7 cellular contexts compared by ENCODE assay signal in genomic region chr22:15775670-15776669, GRCh38.
A peak's percentile ranks its signal among the peaks of the same experiment; 100 is the strongest.
DNase-seq lines count a peak whose midpoint lies in the region; ATAC-seq, FAIRE-seq and TF ChIP-seq lines count a peak whose summit lies in the region.
"Not testable (repeated sequence)": the region's sequence is repeated elsewhere in the genome, so short reads cannot be mapped to it uniquely, and the experiment has no call there.

No MANE protein-coding gene starts in this region.

- not testable (repeated sequence) for FAIRE-seq in pancreas (lab: Jason Lieb, UNC)

- intact Hi-C loops in right cardiac atrium (cut with DNase I); pancreas (cut with DNase I): not testable (repeated sequence)

- not testable (repeated sequence) for TF ChIP-seq CTCF in pancreas (IDR thresholded peaks at IDR 0.05)

- DNase-seq in NCI-H1417 (lab: John Stamatoyannopoulos, UW): peak; percentile 23 to 74 (median 67)
- peak; percentile 48 to 59 for DNase-seq in NCI-H446 (lab: John Stamatoyannopoulos, UW)
- DNase-seq in RPMI7951 (ENCODE audit: low read depth): peak; percentile 49
- DNase-seq in activated naive CD4-positive, alpha-beta T cell treated with anti-CD3 and anti-CD28 coated beads, Interleukin-2, amount 50 U/mL, for 16 hours: peak; percentile 12
- peak in 2 of 3 donors; percentile 24 to 36 for DNase-seq in right cardiac atrium
- peak in 4 of 6 donors; percentile 18 to 87 (median 46) for DNase-seq in pancreas

- ATAC-seq in GM21367 (IDR thresholded peaks at IDR 0.05; ENCODE audit: unreplicated experiment): peak; percentile 69
- ATAC-seq in right cardiac atrium: peak; percentile 48 to 50
- ATAC-seq in pancreas: peak; percentile 74 to 97 (median 93)

- not testable (repeated sequence) for H3K27me3 ChIP-seq in right cardiac atrium (ENCODE audit: control insufficient read depth, insufficient read depth); pancreas

- not testable (repeated sequence) for H3K4me1 ChIP-seq in right cardiac atrium (ENCODE audit: control insufficient read depth, insufficient read depth, low read length); pancreas

- H3K4me3 ChIP-seq in right cardiac atrium (ENCODE audit: low read length); pancreas: not testable (repeated sequence)

- not testable (repeated sequence) for H3K36me3 ChIP-seq in pancreas

- not testable (repeated sequence) for H3K9me3 ChIP-seq in right cardiac atrium (ENCODE audit: control insufficient read depth, low read length); pancreas

- 74% methylated on average over 17 of the region's 43 CpGs for WGBS in right cardiac atrium
- WGBS in pancreas, 2 donors: 59 to 62% methylated on average over 15 to 17 of the region's 43 CpGs

- not testable (repeated sequence) for H3K27ac ChIP-seq in right cardiac atrium (ENCODE audit: low read length); pancreas

Comparison
In these comparisons a context has a peak if more than half of its experiments do, and no peak if none do; other contexts are left out.
1. DNase-seq: peak in every context shown above with its lines; median percentile 67 in NCI-H1417; 54 in NCI-H446; 49 in RPMI7951; 46 in pancreas; 30 in right cardiac atrium; 12 in activated naive CD4-positive, alpha-beta T cell treated with anti-CD3 and anti-CD28 coated beads, Interleukin-2, amount 50 U/mL, for 16 hours.